22 cellular contexts compared by ENCODE assay signal in genomic region chr5:42531611-42532010, GRCh38.
A peak's percentile ranks its signal among the peaks of the same experiment; 100 is the strongest.
DNase-seq lines count a peak whose midpoint lies in the region; ATAC-seq, FAIRE-seq and TF ChIP-seq lines count a peak whose summit lies in the region.
"Had no signal": no experiment of that assay in that cellular context is flagged by ENCODE, and none has a peak within 500 bp of the region (broad histone marks: within the 10 kb centered on the region; RNA-seq: fewer than 3 reads in every experiment).

No MANE protein-coding gene starts in this region.

- no peak overlapping the region for H2AFZ ChIP-seq in Karpas-422 (ENCODE audit: low read length)

- H3K9me3 Mint-ChIP-seq in glutamatergic neuron (ENCODE audit: unreplicated experiment), result peaks cover 1% of the 10 kb centered on the region

- H3K9me2 ChIP-seq in Karpas-422 (replicated peaks; ENCODE audit: insufficient read depth, low read length), result no peaks in the 10 kb centered on the region
- H3K9me2 ChIP-seq: SK-N-SH had no signal

- H3K36me3 Mint-ChIP-seq in glutamatergic neuron (ENCODE audit: unreplicated experiment), result peaks cover 5% of the 10 kb centered on the region
- H3K36me3 Mint-ChIP-seq: CD4-positive, alpha-beta memory T cell had no signal

- no peak for TF ChIP-seq CTCF in AG10803 (conservative IDR thresholded peaks at IDR 0.05; ENCODE audit: low read length)
- no peak for TF ChIP-seq CTCF in bronchial epithelial cell (IDR thresholded peaks at IDR 0.05; ENCODE audit: insufficient read depth, low read length, severe bottlenecking)
- no peak for TF ChIP-seq CTCF in gastroesophageal sphincter (IDR thresholded peaks at IDR 0.05)
- TF ChIP-seq CTCF in glutamatergic neuron (IDR thresholded peaks at IDR 0.05; ENCODE audit: partially characterized antibody, unreplicated experiment), result no peak
- TF ChIP-seq CTCF in right lobe of liver (IDR thresholded peaks at IDR 0.05), result no peak

- no peak overlapping the region for H3K9ac ChIP-seq in Karpas-422 (ENCODE audit: low read length)
- H3K9ac ChIP-seq: KMS-11, SK-N-SH had no signal

- H3K4me1 ChIP-seq in gastroesophageal sphincter, result no peaks in the 10 kb centered on the region
- H3K4me1 ChIP-seq in Karpas-422 (ENCODE audit: low read length), result no peaks in the 10 kb centered on the region
- peaks cover 0 to 4% (median 0%) of the 10 kb centered on the region in 4 donors for H3K4me1 ChIP-seq in right lobe of liver
- H3K4me1 ChIP-seq: Peyer's patch had no signal

- H3K27me3 Mint-ChIP-seq in glutamatergic neuron (ENCODE audit: unreplicated experiment), result peaks cover 3% of the 10 kb centered on the region
- H3K27me3 Mint-ChIP-seq: CD4-positive, alpha-beta memory T cell had no signal

- H4K20me1 ChIP-seq in Karpas-422 (ENCODE audit: insufficient read depth, low read depth, low read length), result no peaks in the 10 kb centered on the region

- ATAC-seq in gastroesophageal sphincter (peak; percentile 28), GM21515 (IDR thresholded peaks at IDR 0.05; ENCODE audit: unreplicated experiment) (no peak), right lobe of liver (no peak)

- H3K4me1 Mint-ChIP-seq in glutamatergic neuron (ENCODE audit: low read depth, unreplicated experiment), result no peaks in the 10 kb centered on the region
- H3K4me1 Mint-ChIP-seq: CD4-positive, alpha-beta memory T cell had no signal

- intact Hi-C loops in right lobe of liver (cut with DNase I), result no loop called here

- no peak for TF ChIP-seq EP300 in gastroesophageal sphincter (IDR thresholded peaks at IDR 0.05)

- FAIRE-seq in bronchial epithelial cell (lab: Jason Lieb, UNC), result no peak
- FAIRE-seq: A204.1, GM12891, H1 had no signal

- TF ChIP-seq POLR2A in gastroesophageal sphincter (IDR thresholded peaks at IDR 0.05), result no peak
- no peak for TF ChIP-seq POLR2A in right lobe of liver (IDR thresholded peaks at IDR 0.05)

- DNase-seq in AG10803 (ENCODE audit: low read depth), result peak; percentile 15
- peak; percentile 3 for DNase-seq in HT1080 (ENCODE audit: low read depth)
- DNase-seq in bronchial epithelial cell (ENCODE audit: low read depth), result peak; percentile 68
- DNase-seq in glutamatergic neuron, result no peak
- DNase-seq in Karpas-422, result no peak
- DNase-seq in right lobe of liver, result no peak
- DNase-seq: CD4-positive, alpha-beta memory T cell; MM.1S; NCI-H1092; NCI-H1436 treated with DMSO at 0.1 percent for 48 hours; NCI-H2029; NCI-H345; NCI-H524 treated with DMSO at 0.1 percent for 48 hours; Peyer's patch; SHP77; SK-N-SH had no signal

- H3K36me3 ChIP-seq in bronchial epithelial cell (ENCODE audit: control insufficient read depth, insufficient read depth, low read length) (no peaks in the 10 kb centered on the region), gastroesophageal sphincter (no peaks in the 10 kb centered on the region), Karpas-422 (ENCODE audit: insufficient read depth, low read length) (no peaks in the 10 kb centered on the region), right lobe of liver (no peaks in the 10 kb centered on the region)
- H3K36me3 ChIP-seq: Peyer's patch had no signal

- no peak overlapping the region for H3K4me2 ChIP-seq in Karpas-422 (ENCODE audit: low read depth, low read length, poor library complexity, severe bottlenecking)
- H3K4me2 ChIP-seq: KMS-11, SK-N-SH had no signal

- H3K27ac ChIP-seq in gastroesophageal sphincter (no peak overlapping the region), Karpas-422 (ENCODE audit: low read length) (no peak overlapping the region), right lobe of liver (no peak overlapping the region)
- H3K27ac ChIP-seq: KMS-11, Peyer's patch had no signal

- H3K4me3 ChIP-seq in AG10803 (ENCODE audit: low read length) (no peak overlapping the region), bronchial epithelial cell (ENCODE audit: low read depth, low read length) (no peak overlapping the region), gastroesophageal sphincter (no peak overlapping the region), Karpas-422 (ENCODE audit: low read length) (no peak overlapping the region), right lobe of liver (no peak overlapping the region)
- H3K4me3 ChIP-seq: Peyer's patch had no signal

- no peaks in the 10 kb centered on the region for H3K79me2 ChIP-seq in Karpas-422 (ENCODE audit: low read length)

- H3K9me3 ChIP-seq in gastroesophageal sphincter (no peaks in the 10 kb centered on the region), Karpas-422 (ENCODE audit: low read length) (no peaks in the 10 kb centered on the region), right lobe of liver (no peaks in the 10 kb centered on the region)
- H3K9me3 ChIP-seq: Peyer's patch, SK-N-SH had no signal

- H3K27ac Mint-ChIP-seq in glutamatergic neuron (ENCODE audit: unreplicated experiment), result no peak overlapping the region
- H3K27ac Mint-ChIP-seq: CD4-positive, alpha-beta memory T cell had no signal

- no peaks in the 10 kb centered on the region for H3K27me3 ChIP-seq in bronchial epithelial cell (ENCODE audit: control insufficient read depth, insufficient read depth, low read length)
- no peaks in the 10 kb centered on the region for H3K27me3 ChIP-seq in gastroesophageal sphincter
- no peaks in the 10 kb centered on the region for H3K27me3 ChIP-seq in Karpas-422 (ENCODE audit: low read length)
- no peaks in the 10 kb centered on the region for H3K27me3 ChIP-seq in right lobe of liver
- H3K27me3 ChIP-seq: Peyer's patch had no signal

- H3K4me3 Mint-ChIP-seq in glutamatergic neuron (ENCODE audit: unreplicated experiment), result no peak overlapping the region
- H3K4me3 Mint-ChIP-seq: CD4-positive, alpha-beta memory T cell had no signal

- WGBS in gastroesophageal sphincter (ENCODE audit: low coverage in 1 of 2), 2 donors, result 80 to 81% methylated on average over 1 to 2 of the region's 2 CpGs
- WGBS in right lobe of liver (ENCODE audit: insufficient coverage, low coverage, low lambda C conversion rate, missing lambda C conversion rate), result 66% methylated on average over 2 of the region's 2 CpGs

Comparison
In these comparisons a context has a peak if more than half of its experiments do, and no peak if none do; other contexts are left out.
1. DNase-seq: peak in AG10803 (single experiment), HT1080 (single experiment) and bronchial epithelial cell (single experiment); none in glutamatergic neuron (single experiment), Karpas-422 (single experiment) and right lobe of liver (0 of 3).